Comparison of ENCODE assay signal across 12 cellular contexts in genomic region chr7:132485600-132486594, GRCh38.
A peak's percentile ranks its signal among the peaks of the same experiment; 100 is the strongest.
DNase-seq lines count a peak whose midpoint lies in the region; ATAC-seq and TF ChIP-seq lines count a peak whose summit lies in the region.
"Had no signal": no experiment of that assay in that cellular context is flagged by ENCODE, and none has a peak within 500 bp of the region (broad histone marks: within the 10 kb centered on the region; RNA-seq: fewer than 3 reads in every experiment).

No MANE protein-coding gene starts in this region.

- H3K27ac Mint-ChIP-seq in brain, result peak overlapping the region in 3 of 5 experiments; percentile 27 to 72 (median 58)

- H3K36me3 Mint-ChIP-seq in brain, result peaks cover 20% of the 10 kb centered on the region

- in situ Hi-C loops in brain microvascular endothelial cell (cut with HindIII; ENCODE audit: low pct_ligation_motif_present, low sequenced_read_pairs), result no loop called here

- DNase-seq in MM.1S (peak; percentile 36), mucosa of gallbladder (ENCODE audit: low spot score) (peak; percentile 23), brain microvascular endothelial cell (no peak), NCI-H146 (lab: John Stamatoyannopoulos, UW) (no peak)
- no peak for DNase-seq in activated CD4-positive, CD25-positive, alpha-beta regulatory T cell (lab: John Stamatoyannopoulos, UW)
- DNase-seq: MV-4-11, OCI-M1 had no signal

- H3K27me3 ChIP-seq in BLaER1 (no peaks in the 10 kb centered on the region), MM.1S (replicated peaks; ENCODE audit: insufficient read depth, low read length) (no peaks in the 10 kb centered on the region), brain microvascular endothelial cell (replicated peaks) (no peaks in the 10 kb centered on the region)

- H3K9me3 Mint-ChIP-seq in brain, result peaks cover 0 to 2% (median 0%) of the 10 kb centered on the region in 5 experiments

- TF ChIP-seq CTCF in MM.1S (IDR thresholded peaks at IDR 0.05; ENCODE audit: low read length) (no peak), brain (conservative IDR thresholded peaks at IDR 0.05) (no peak), brain microvascular endothelial cell (IDR thresholded peaks at IDR 0.05; ENCODE audit: low read depth, low read length, missing control alignments) (no peak)

- H3K36me3 ChIP-seq in BLaER1, result no peaks in the 10 kb centered on the region
- no peaks in the 10 kb centered on the region for H3K36me3 ChIP-seq in MM.1S (replicated peaks; ENCODE audit: insufficient read depth, low read length)
- H3K36me3 ChIP-seq in brain microvascular endothelial cell (replicated peaks), result no peaks in the 10 kb centered on the region

- H3K79me2 ChIP-seq in MM.1S (ENCODE audit: low read length), result no peaks in the 10 kb centered on the region

- ATAC-seq in HG03095 (IDR thresholded peaks at IDR 0.05; ENCODE audit: unreplicated experiment), result no peak
- ATAC-seq: GM12878 had no signal

- H3K4me2 ChIP-seq in BLaER1 (peak overlapping the region; percentile 55), MM.1S (ENCODE audit: low read depth, low read length) (no peak overlapping the region)

- H3K4me3 Mint-ChIP-seq in brain, result no peak overlapping the region

- H2AFZ ChIP-seq in MM.1S (ENCODE audit: low read length), result no peak overlapping the region

- H3K4me1 Mint-ChIP-seq in brain, result peaks cover 47% of the 10 kb centered on the region

- H3K27me3 Mint-ChIP-seq in brain, result no peaks in the 10 kb centered on the region

- H3K9me2 ChIP-seq in MM.1S (replicated peaks; ENCODE audit: insufficient read depth, low read length), result no peaks in the 10 kb centered on the region

- H3K27ac ChIP-seq in BLaER1, result no peak overlapping the region
- no peak overlapping the region for H3K27ac ChIP-seq in MM.1S (ENCODE audit: low read length)
- no peak overlapping the region for H3K27ac ChIP-seq in brain microvascular endothelial cell
- H3K27ac ChIP-seq: C4-2B had no signal

- H3K4me3 ChIP-seq in BLaER1 (no peak overlapping the region), MM.1S (ENCODE audit: low read length) (no peak overlapping the region), brain microvascular endothelial cell (ENCODE audit: low read depth, low read length) (no peak overlapping the region)
- H3K4me3 ChIP-seq: GM12878 had no signal

- peaks cover 11% of the 10 kb centered on the region for H3K9me3 ChIP-seq in BLaER1
- no peaks in the 10 kb centered on the region for H3K9me3 ChIP-seq in MM.1S (replicated peaks; ENCODE audit: insufficient read depth, low read length)

- no peaks in the 10 kb centered on the region for H4K20me1 ChIP-seq in BLaER1
- H4K20me1 ChIP-seq in MM.1S (ENCODE audit: insufficient read depth, low read length), result no peaks in the 10 kb centered on the region

- H3K4me1 ChIP-seq in BLaER1 (peaks cover 31% of the 10 kb centered on the region), MM.1S (ENCODE audit: low read length) (no peaks in the 10 kb centered on the region)

- H3K9ac ChIP-seq in BLaER1 (no peak overlapping the region), MM.1S (ENCODE audit: low read length) (no peak overlapping the region)

- no peaks in the 10 kb centered on the region for H3F3A ChIP-seq in MM.1S (ENCODE audit: insufficient read depth, low read length)

Comparison
In these comparisons a context has a peak if more than half of its experiments do, and no peak if none do; other contexts are left out.
1. DNase-seq: peak in MM.1S (single experiment) and mucosa of gallbladder (single experiment); none in brain microvascular endothelial cell (single experiment), NCI-H146 (single experiment) and activated CD4-positive, CD25-positive, alpha-beta regulatory T cell (0 of 4).